2 cellular contexts compared by ENCODE assay signal in the genomic region with DNA sequence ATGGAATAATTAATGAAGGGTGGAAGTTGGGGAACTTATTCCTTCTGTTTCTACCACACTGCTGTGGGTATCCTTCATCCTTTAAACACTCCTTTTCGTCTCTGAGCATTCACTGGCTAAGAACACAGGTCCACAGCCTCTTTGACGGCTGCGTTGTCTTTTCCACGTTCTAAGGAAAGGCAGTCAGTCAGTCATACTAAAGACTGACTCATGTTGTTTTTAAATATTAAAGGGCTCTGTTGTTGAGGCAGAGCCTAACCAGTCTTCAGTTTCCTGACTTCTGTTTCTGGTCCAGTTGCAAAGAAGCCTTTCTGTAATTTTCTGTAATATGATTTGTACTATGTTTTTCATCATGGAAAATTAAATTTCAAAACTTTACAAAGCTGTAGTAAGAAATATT.
TF ChIP-seq lines count a peak whose summit lies in the region.

No MANE protein-coding gene starts in this region.

TF ChIP-seq in GM23338, 12 proteins besides CTCF, POLR2A, EP300 and RAD21:
- TF ChIP-seq CREB1 (CRISPR knock-in tag; IDR thresholded peaks at IDR 0.05; ENCODE audit: low read depth) (no peak), POLR2AphosphoS5 (IDR thresholded peaks at IDR 0.05; ENCODE audit: low read depth) (no peak), EZH2phosphoT487 (IDR thresholded peaks at IDR 0.05; ENCODE audit: unreplicated experiment) (no peak)
TF ChIP-seq in GM23338: peak in this region for 0.

TF ChIP-seq in H1, 55 proteins besides CTCF, POLR2A, EP300 and RAD21:
- TF ChIP-seq, protein P1, sequence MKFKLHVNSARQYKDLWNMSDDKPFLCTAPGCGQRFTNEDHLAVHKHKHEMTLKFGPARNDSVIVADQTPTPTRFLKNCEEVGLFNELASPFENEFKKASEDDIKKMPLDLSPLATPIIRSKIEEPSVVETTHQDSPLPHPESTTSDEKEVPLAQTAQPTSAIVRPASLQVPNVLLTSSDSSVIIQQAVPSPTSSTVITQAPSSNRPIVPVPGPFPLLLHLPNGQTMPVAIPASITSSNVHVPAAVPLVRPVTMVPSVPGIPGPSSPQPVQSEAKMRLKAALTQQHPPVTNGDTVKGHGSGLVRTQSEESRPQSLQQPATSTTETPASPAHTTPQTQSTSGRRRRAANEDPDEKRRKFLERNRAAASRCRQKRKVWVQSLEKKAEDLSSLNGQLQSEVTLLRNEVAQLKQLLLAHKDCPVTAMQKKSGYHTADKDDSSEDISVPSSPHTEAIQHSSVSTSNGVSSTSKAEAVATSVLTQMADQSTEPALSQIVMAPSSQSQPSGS (IDR thresholded peaks at IDR 0.05; ENCODE audit: low read length) = no peak
- TF ChIP-seq SIN3A (conservative IDR thresholded peaks at IDR 0.05 in 1 of 2, IDR thresholded peaks at IDR 0.05 in 1 of 2; ENCODE audit: low read depth in 1 of 2, low read length in 2 of 2) = no peak
- no peak for TF ChIP-seq BCL11A (IDR thresholded peaks at IDR 0.05; ENCODE audit: low read depth in 2 of 2, low read length in 2 of 2)
- no peak for TF ChIP-seq SIX5 (IDR thresholded peaks at IDR 0.05; ENCODE audit: low read depth, low read length)
- no peak for TF ChIP-seq CBX8 (IDR thresholded peaks at IDR 0.05; ENCODE audit: borderline replicate concordance, low read depth, low read length)
- TF ChIP-seq SP2 (IDR thresholded peaks at IDR 0.05; ENCODE audit: low read length) = no peak
- no peak for TF ChIP-seq FOSL1 (IDR thresholded peaks at IDR 0.05; ENCODE audit: insufficient read depth, low read depth, low read length)
- TF ChIP-seq SUZ12 (IDR thresholded peaks at IDR 0.05; ENCODE audit: low read length) = no peak
- no peak for TF ChIP-seq CTBP2 (IDR thresholded peaks at IDR 0.05; ENCODE audit: borderline replicate concordance, insufficient read depth, insufficient read length, low read length)
- no peak for TF ChIP-seq BRCA1 (IDR thresholded peaks at IDR 0.05; ENCODE audit: low read depth, low read length)
- TF ChIP-seq RBBP5 (IDR thresholded peaks at IDR 0.05; ENCODE audit: borderline replicate concordance, low read depth, low read length) = no peak
- TF ChIP-seq EZH2 (IDR thresholded peaks at IDR 0.05; ENCODE audit: low read depth, low read length, severe bottlenecking) = no peak
- no peak for TF ChIP-seq SAP30 (IDR thresholded peaks at IDR 0.05; ENCODE audit: insufficient read depth, insufficient replicate concordance, low read length)
- TF ChIP-seq MAFK (IDR thresholded peaks at IDR 0.05; ENCODE audit: low read depth, low read length) = no peak
- TF ChIP-seq TEAD4 (IDR thresholded peaks at IDR 0.05; ENCODE audit: low read depth, low read length) = no peak
- no peak for TF ChIP-seq BACH1 (IDR thresholded peaks at IDR 0.05; ENCODE audit: low read length)
- TF ChIP-seq YY1 (IDR thresholded peaks at IDR 0.05; ENCODE audit: low read depth, low read length) = no peak
TF ChIP-seq in H1: peak in this region for 0.
